ENCODE assay signal across 1 cellular context in genomic region chr17:39622380-39623006, GRCh38.
TF ChIP-seq lines count a peak whose summit lies in the region.

No MANE protein-coding gene starts in this region.

TF ChIP-seq in HepG2, 621 proteins besides CTCF, POLR2A, EP300 and RAD21:
- TF ChIP-seq TCF12 (IDR thresholded peaks at IDR 0.05) (no peak), TCF12 (CRISPR knock-in tag; IDR thresholded peaks at IDR 0.05) (0 out of 2 replicates have a peak, but pooled peaks have one; percentile 37), GFI1 (CRISPR knock-in tag; IDR thresholded peaks at IDR 0.05; ENCODE audit: borderline replicate concordance) (0 out of 2 replicates have a peak, but pooled peaks have one; percentile 5), ASH2L (IDR thresholded peaks at IDR 0.05; ENCODE audit: insufficient read length, low read depth, low read length) (peak; percentile 5), ZNF660 (CRISPR knock-in tag; IDR thresholded peaks at IDR 0.05; ENCODE audit: borderline replicate concordance, low read depth) (no peak), ZNF704 (CRISPR knock-in tag; IDR thresholded peaks at IDR 0.05; ENCODE audit: borderline replicate concordance) (peak; percentile 11; the same call in 1 of the 2 replicates), ZNF850 (CRISPR knock-in tag; conservative IDR thresholded peaks at IDR 0.05) (0 out of 2 replicates have a peak, but pooled peaks have one; percentile 13), TGIF2 (CRISPR knock-in tag; IDR thresholded peaks at IDR 0.05) (no peak), ZNF460 (CRISPR knock-in tag; IDR thresholded peaks at IDR 0.05; ENCODE audit: borderline replicate concordance) (no peak), NR2C2 (CRISPR knock-in tag; IDR thresholded peaks at IDR 0.05; ENCODE audit: borderline replicate concordance) (0 out of 2 replicates have a peak, but pooled peaks have one; percentile 5), SP5 (CRISPR knock-in tag; IDR thresholded peaks at IDR 0.05; ENCODE audit: borderline replicate concordance, low read depth) (no peak), ZNF230 (CRISPR knock-in tag; IDR thresholded peaks at IDR 0.05) (peak; percentile 10; the same call in 1 of the 2 replicates), ZNF616 (CRISPR knock-in tag; IDR thresholded peaks at IDR 0.05; ENCODE audit: low read depth) (0 out of 2 replicates have a peak, but pooled peaks have one; percentile 3)
TF ChIP-seq in HepG2: peak in this region for 8.
